Comparison of ENCODE assay signal across 10 cellular contexts in genomic region chr13:98451676-98452105, GRCh38.
DNase-seq lines count a peak whose midpoint lies in the region; ATAC-seq and TF ChIP-seq lines count a peak whose summit lies in the region.
"Had no signal": no experiment of that assay in that cellular context is flagged by ENCODE, and none has a peak within 500 bp of the region (broad histone marks: within the 10 kb centered on the region; RNA-seq: fewer than 3 reads in every experiment).

No MANE protein-coding gene starts in this region.

- peaks cover 20% of the 10 kb centered on the region for H3K4me1 Mint-ChIP-seq in activated CD4-positive, alpha-beta memory T cell treated with anti-CD3 and anti-CD28 coated beads for 36 hours (ENCODE audit: low read depth)

- peak overlapping the region; percentile 49 for H3K27ac Mint-ChIP-seq in activated CD4-positive, alpha-beta memory T cell treated with anti-CD3 and anti-CD28 coated beads for 36 hours

- no peaks in the 10 kb centered on the region for H3K9me3 Mint-ChIP-seq in activated CD4-positive, alpha-beta memory T cell treated with anti-CD3 and anti-CD28 coated beads for 36 hours

- TF ChIP-seq CTCF in fibroblast of villous mesenchyme (IDR thresholded peaks at IDR 0.05; ENCODE audit: insufficient read depth, low read depth, low read length), result no peak

- no peaks in the 10 kb centered on the region for H3K27me3 Mint-ChIP-seq in activated CD4-positive, alpha-beta memory T cell treated with anti-CD3 and anti-CD28 coated beads for 36 hours

- H3K4me3 ChIP-seq in fibroblast of villous mesenchyme (ENCODE audit: low read depth, low read length), result no peak overlapping the region

- no peak for ATAC-seq in HG03565 (IDR thresholded peaks at IDR 0.05; ENCODE audit: unreplicated experiment)
- ATAC-seq in GM19397 (IDR thresholded peaks at IDR 0.05; ENCODE audit: unreplicated experiment), result no peak

- CTCF ChIA-PET in activated CD4-positive, alpha-beta memory T cell treated with anti-CD3 and anti-CD28 coated beads for 36 hours (lab: Charles Lee), result interaction anchor here (0.6 to 3.1 kb wide), 4 partner anchors 16 to 221 kb away, joined by 3 to 30 read pairs (median 7); no protein-coding TSS in a partner anchor

- intact Hi-C loops in activated CD4-positive, alpha-beta memory T cell treated with anti-CD3 and anti-CD28 coated beads for 36 hours (cut with micrococcal nuclease), result no loop called here

- no peak overlapping the region for H3K4me3 Mint-ChIP-seq in activated CD4-positive, alpha-beta memory T cell treated with anti-CD3 and anti-CD28 coated beads for 36 hours

- peak in 9 of 14 donors; percentile 16 to 52 (median 31) for DNase-seq in C1 segment of cervical spinal cord (lab: John Stamatoyannopoulos, UW)
- DNase-seq in activated CD4-positive, alpha-beta memory T cell treated with anti-CD3 and anti-CD28 coated beads for 36 hours, result no peak
- DNase-seq in fibroblast of villous mesenchyme (ENCODE audit: low read depth), result peak; percentile 70
- peak; percentile 44 for DNase-seq in pons (ENCODE audit: low spot score)
- DNase-seq in A172 (ENCODE audit: low spot score), result no peak
- no peak for DNase-seq in SW 1271 (lab: John Stamatoyannopoulos, UW)
- DNase-seq: effector CD8-positive, alpha-beta T cell; stimulated activated naive CD4-positive, alpha-beta T cell treated with Interleukin-2 at 50 U/mL for 16 hours had no signal

- POLR2A ChIA-PET in activated CD4-positive, alpha-beta memory T cell treated with anti-CD3 and anti-CD28 coated beads for 36 hours (lab: Charles Lee), result interaction anchor here (1.0 to 1.6 kb wide), 2 partner anchors 10 to 207 kb away, joined by 3 read pairs; no protein-coding TSS in a partner anchor

- peaks cover 27% of the 10 kb centered on the region for H3K36me3 Mint-ChIP-seq in activated CD4-positive, alpha-beta memory T cell treated with anti-CD3 and anti-CD28 coated beads for 36 hours

Comparison
In these comparisons a context has a peak if more than half of its experiments do, and no peak if none do; other contexts are left out.
1. DNase-seq: peak in C1 segment of cervical spinal cord (9 of 14), fibroblast of villous mesenchyme (single experiment) and pons (single experiment); none in activated CD4-positive, alpha-beta memory T cell treated with anti-CD3 and anti-CD28 coated beads for 36 hours (single experiment), A172 (single experiment) and SW 1271 (0 of 2).